ENCODE assay signal across 9 cellular contexts in genomic region chr1:226691257-226691656, GRCh38. TPM values are rescaled to one million over a fixed set of nuclear protein-coding genes. Genes with fewer than 3 reads are reported as not detected.
DNase-seq lines count a peak whose midpoint lies in the region; ATAC-seq and TF ChIP-seq lines count a peak whose summit lies in the region.
"Had no signal": no experiment of that assay in that cellular context is flagged by ENCODE, and none has a peak within 500 bp of the region (broad histone marks: within the 10 kb centered on the region; RNA-seq: fewer than 3 reads in every experiment).

No MANE protein-coding gene starts in this region.

- intact Hi-C loops in dorsolateral prefrontal cortex (cut with DNase I) = no loop called here

- no peaks in the 10 kb centered on the region for H3K27me3 ChIP-seq in dorsolateral prefrontal cortex

- H3K27ac ChIP-seq in dorsolateral prefrontal cortex = peak overlapping the region in 51 of 59 donors; percentile 36 to 98 (median 89)

- in situ Hi-C loops in G401 (cut with HindIII; ENCODE audit: low sequenced_read_pairs) = no loop called here

- peak overlapping the region in 2 of 59 donors; percentile 2 to 3 for H3K4me3 ChIP-seq in dorsolateral prefrontal cortex

- TF ChIP-seq CTCF in dorsolateral prefrontal cortex (IDR thresholded peaks at IDR 0.05 in 54 of 56, conservative IDR thresholded peaks at IDR 0.05 in 2 of 56; ENCODE audit: low read depth in 1 of 56, partially characterized antibody in 56 of 56) = no peak

- peak; percentile 59 for ATAC-seq in GM21619 (IDR thresholded peaks at IDR 0.05; ENCODE audit: unreplicated experiment)
- no peak for ATAC-seq in HG03196 (IDR thresholded peaks at IDR 0.05; ENCODE audit: unreplicated experiment)
- no peak for ATAC-seq in HG02981 (IDR thresholded peaks at IDR 0.05; ENCODE audit: unreplicated experiment)
- ATAC-seq: PC-3 had no signal

- DNase-seq in T-helper 1 cell = peak in 3 of 5 donors; percentile 47 to 60 (median 57)
- DNase-seq in dorsolateral prefrontal cortex = no peak
- peak; percentile 72 for DNase-seq in stimulated activated CD8-positive, alpha-beta memory T cell treated with anti-CD3 and anti-CD28 coated beads, Interleukin-4, amount 100 ng/mL, for 48 hours
- no peak for DNase-seq in NCI-H1092 (lab: John Stamatoyannopoulos, UW)
- DNase-seq in G401 (ENCODE audit: low spot score) = no peak
- DNase-seq: PC-3 had no signal

RNA-seq across cellular contexts. Expression of gene ITPKB, which starts 47.8 kb away (rescaled TPM):
- total RNA-seq in dorsolateral prefrontal cortex = 100 to 1,000 TPM in 108 of 120 experiments, 10 to 100 TPM in 12; 68.5 to 431 (median 142) TPM
- total RNA-seq in G401 (2014; rRNA removed; shearing (Covaris generic)) = 11.4 and 15.2 TPM in 2 replicates

Comparison
In these comparisons a context has a peak if more than half of its experiments do, and no peak if none do; other contexts are left out.
1. DNase-seq: peak in T-helper 1 cell (3 of 5) and stimulated activated CD8-positive, alpha-beta memory T cell treated with anti-CD3 and anti-CD28 coated beads, Interleukin-4, amount 100 ng/mL, for 48 hours (single experiment); none in dorsolateral prefrontal cortex (0 of 10), NCI-H1092 (single experiment) and G401 (single experiment).